In genomic region chr3:44659015-44659414, GRCh38 we compare ENCODE assay signal across 17 cellular contexts. TPM values are rescaled to one million over a fixed set of nuclear protein-coding genes. Genes with fewer than 3 reads are reported as not detected.
DNase-seq lines count a peak whose midpoint lies in the region; ATAC-seq, FAIRE-seq and TF ChIP-seq lines count a peak whose summit lies in the region.
"Had no signal": no experiment of that assay in that cellular context is flagged by ENCODE, and none has a peak within 500 bp of the region (broad histone marks: within the 10 kb centered on the region; RNA-seq: fewer than 3 reads in every experiment).

No MANE protein-coding gene starts in this region.

- H3K27me3 ChIP-seq in HepG2 (ENCODE audit: control insufficient read depth in 1 of 2, insufficient read depth in 2 of 2, low read length in 2 of 2) (no peaks in the 10 kb centered on the region; a peak in 1 of 5 replicates), right lobe of liver (no peaks in the 10 kb centered on the region), PC-3 (ENCODE audit: low read length) (no peaks in the 10 kb centered on the region)
- H3K27me3 ChIP-seq: BLaER1 treated with 17β-estradiol and CSF1 and Interleukin-3, amounts not matched to agents 10 nM and 100 nM had no signal

- peak overlapping the region; percentile 62 for H3K4me3 Mint-ChIP-seq in endothelial cell (ENCODE audit: unreplicated experiment)
- H3K4me3 Mint-ChIP-seq: B cell; CD8-positive, alpha-beta T cell; H9 had no signal

- H3F3A ChIP-seq in PC-3 (ENCODE audit: low read length, unreplicated experiment), result no peaks in the 10 kb centered on the region

- H3K9me3 Mint-ChIP-seq in endothelial cell (ENCODE audit: unreplicated experiment), result no peaks in the 10 kb centered on the region

- peaks cover 64% of the 10 kb centered on the region for H3K36me3 Mint-ChIP-seq in endothelial cell (ENCODE audit: low read depth, unreplicated experiment)

- H3K9me3 ChIP-seq in HepG2 (ENCODE audit: low read length), result no peaks in the 10 kb centered on the region
- peaks cover 0 to 12% (median 5%) of the 10 kb centered on the region in 4 donors for H3K9me3 ChIP-seq in right lobe of liver
- peaks cover 34% of the 10 kb centered on the region for H3K9me3 ChIP-seq in PC-3 (ENCODE audit: low read length)

- TF ChIP-seq EP300 in HepG2 (IDR thresholded peaks at IDR 0.05; ENCODE audit: low read depth in 2 of 2, low read length in 2 of 2) (no peak), HepG2 (CRISPR knock-in tag; IDR thresholded peaks at IDR 0.05; ENCODE audit: borderline replicate concordance) (no peak)

- in situ Hi-C loops in HepG2 (cut with HindIII; ENCODE audit: extremely low pct_ligation_motif_present, low pct_unique_long_range_greater_than_20kb), result no loop called here

- no peak for TF ChIP-seq POLR2A in HepG2 (IDR thresholded peaks at IDR 0.05; ENCODE audit: insufficient read depth in 1 of 2, low read depth in 2 of 2, low read length in 2 of 2)
- no peak for TF ChIP-seq POLR2A in right lobe of liver (IDR thresholded peaks at IDR 0.05)

- H3K4me1 ChIP-seq in HepG2 (ENCODE audit: insufficient read depth, low read length), result no peaks in the 10 kb centered on the region
- H3K4me1 ChIP-seq in right lobe of liver, result no peaks in the 10 kb centered on the region
- H3K4me1 ChIP-seq in PC-3 (ENCODE audit: insufficient read depth, low read length), result no peaks in the 10 kb centered on the region
- H3K4me1 ChIP-seq: BLaER1 treated with 17β-estradiol and CSF1 and Interleukin-3, amounts not matched to agents 10 nM and 100 nM had no signal

- peaks cover 3% of the 10 kb centered on the region for H3K27me3 Mint-ChIP-seq in endothelial cell (ENCODE audit: unreplicated experiment)
- H3K27me3 Mint-ChIP-seq: B cell had no signal

- no peaks in the 10 kb centered on the region for H3K79me2 ChIP-seq in HepG2 (ENCODE audit: insufficient read depth, low read length)
- H3K79me2 ChIP-seq in PC-3 (ENCODE audit: low read length), result peaks cover 10% of the 10 kb centered on the region; the same call in 1 of the 2 replicates

- H3K27ac ChIP-seq in HepG2 (ENCODE audit: extremely low read length, insufficient read depth, low read length) (no peak overlapping the region), right lobe of liver (no peak overlapping the region), PC-3 (ENCODE audit: low read length) (no peak overlapping the region)
- H3K27ac ChIP-seq: BLaER1 treated with 17β-estradiol and CSF1 and Interleukin-3, amounts not matched to agents 10 nM and 100 nM had no signal

- H3K4me3 ChIP-seq in HepG2 (replicated peaks in 1 of 3; ENCODE audit: insufficient read depth in 1 of 3, low read depth in 2 of 3, low read length in 3 of 3), result no peak overlapping the region
- H3K4me3 ChIP-seq in right lobe of liver, result no peak overlapping the region
- H3K4me3 ChIP-seq in PC-3 (ENCODE audit: low read length), result no peak overlapping the region
- H3K4me3 ChIP-seq: BLaER1 treated with 17β-estradiol and CSF1 and Interleukin-3, amounts not matched to agents 10 nM and 100 nM had no signal

- no peak overlapping the region for H2AFZ ChIP-seq in HepG2 (ENCODE audit: low read length)
- no peak overlapping the region for H2AFZ ChIP-seq in PC-3 (ENCODE audit: low read length)

- intact Hi-C loops in HepG2 (cut with micrococcal nuclease; ENCODE audit: unreplicated experiment) (no loop called here), right lobe of liver (cut with DNase I) (no loop called here), PC-3 (cut with micrococcal nuclease) (no loop called here), cardiac septum (cut with DNase I) (no loop called here)

- H3K9ac ChIP-seq in HepG2 (ENCODE audit: insufficient read depth, low read depth, low read length), result no peak overlapping the region
- no peak overlapping the region for H3K9ac ChIP-seq in PC-3 (ENCODE audit: low read length)
- H3K9ac ChIP-seq: BLaER1 treated with 17β-estradiol and CSF1 and Interleukin-3, amounts not matched to agents 10 nM and 100 nM had no signal

- CTCF ChIA-PET in HepG2 (lab: Yijun Ruan, JAX; ENCODE audit: low intra/inter-chr PET ratio, low total read pairs) (no interaction called here), PC-3 (lab: Charles Lee) (no interaction called here)

- DNase-seq in HepG2 (ENCODE audit: low spot score), result peak; percentile 3
- DNase-seq in right lobe of liver, result no peak
- no peak for DNase-seq in PC-3
- DNase-seq in endothelial cell (ENCODE audit: low spot score), result no peak
- DNase-seq in hippocampal formation (lab: John Stamatoyannopoulos, UW), result no peak
- DNase-seq in cardiac septum (ENCODE audit: low spot score), result no peak
- DNase-seq in RCC 7860 (ENCODE audit: low spot score), result no peak
- DNase-seq: CD8-positive, alpha-beta T cell; COR-L47; H9 had no signal

- H3K9me2 ChIP-seq in PC-3 (replicated peaks; ENCODE audit: low read length), result no peaks in the 10 kb centered on the region

- H3K36me3 ChIP-seq in HepG2 (replicated peaks in 1 of 2; ENCODE audit: control insufficient read depth in 1 of 2, insufficient read depth in 2 of 2, low read length in 2 of 2) (no peaks in the 10 kb centered on the region), right lobe of liver (peaks cover 0 to 21% (median 17%) of the 10 kb centered on the region in 4 donors), PC-3 (ENCODE audit: low read depth, low read length) (peaks cover 78% of the 10 kb centered on the region)

- TF ChIP-seq CTCF in HepG2 (CRISPR knock-in tag; IDR thresholded peaks at IDR 0.05), result no peak
- TF ChIP-seq CTCF in right lobe of liver (IDR thresholded peaks at IDR 0.05), result no peak
- TF ChIP-seq CTCF in PC-3 (conservative IDR thresholded peaks at IDR 0.05; ENCODE audit: low read depth, low read length), result no peak
- TF ChIP-seq CTCF in endothelial cell (IDR thresholded peaks at IDR 0.05; ENCODE audit: unreplicated experiment), result no peak

- ATAC-seq in HepG2 (no peak), right lobe of liver (no peak), PC-3 (no peak)
- ATAC-seq: CD8-positive, alpha-beta T cell had no signal

- no peak for TF ChIP-seq RAD21 in HepG2 (CRISPR knock-in tag; IDR thresholded peaks at IDR 0.05)

- POLR2A ChIA-PET in HepG2 (lab: Yijun Ruan, JAX) (no interaction called here), PC-3 (lab: Charles Lee; ENCODE audit: unreplicated experiment) (interaction anchor here (0.7 kb wide), 1 partner anchor 228 kb away, joined by 3 read pairs; no protein-coding TSS in a partner anchor)

- no peaks in the 10 kb centered on the region for H3K4me1 Mint-ChIP-seq in endothelial cell (ENCODE audit: unreplicated experiment)
- H3K4me1 Mint-ChIP-seq: B cell, H9 had no signal

- 42% methylated on average over 7 of the region's 7 CpGs for WGBS in HepG2 (ENCODE audit: low lambda C conversion rate)
- WGBS in right lobe of liver (ENCODE audit: insufficient coverage, low coverage, low lambda C conversion rate, missing lambda C conversion rate), result 91% methylated on average over 7 of the region's 7 CpGs

- no peak overlapping the region for H3K27ac Mint-ChIP-seq in endothelial cell (ENCODE audit: unreplicated experiment)
- H3K27ac Mint-ChIP-seq: B cell; CD8-positive, alpha-beta T cell; H9 had no signal

- H3K4me2 ChIP-seq in HepG2 (ENCODE audit: low read depth, low read length) (no peak overlapping the region), PC-3 (ENCODE audit: low read length) (no peak overlapping the region)
- H3K4me2 ChIP-seq: BLaER1 treated with 17β-estradiol and CSF1 and Interleukin-3, amounts not matched to agents 10 nM and 100 nM had no signal

- BruUV-seq in HepG2 (replicated peaks; lab: Mats Ljungman, UMichigan) (no TSS peak), PC-3 (replicated peaks; lab: Mats Ljungman, UMichigan) (TSS peak; percentile 6)

- no peaks in the 10 kb centered on the region for H4K20me1 ChIP-seq in HepG2 (ENCODE audit: insufficient read depth, low read length)
- no peaks in the 10 kb centered on the region for H4K20me1 ChIP-seq in PC-3 (ENCODE audit: low read length)
- H4K20me1 ChIP-seq: BLaER1 treated with 17β-estradiol and CSF1 and Interleukin-3, amounts not matched to agents 10 nM and 100 nM had no signal

- FAIRE-seq in HepG2 (lab: Jason Lieb, UNC), result no peak
- FAIRE-seq in RCC 7860 (lab: Jason Lieb, UNC), result no peak
- FAIRE-seq: D721Med, G401.6, GM12891, GM19239, H1 had no signal

RNA-seq across cellular contexts. Expression of gene ZNF35, which starts 10.5 kb away (rescaled TPM):
- total RNA-seq in HepG2 (2016; rRNA removed; fragmentation: Illumina TruSeq; extraction: Trizol) (0.22 and 0.62 TPM in 2 replicates), right lobe of liver (1 to 10 TPM; 1.6 to 3.0 (median 2.1) TPM), PC-3 (2014; rRNA removed) (12.0 and 12.4 TPM in 2 replicates), endothelial cell (ENCODE audit: unreplicated experiment) (29.1 TPM), cardiac septum (6.6 TPM)
- 0.18 TPM in 1 of 2 replicates, not detected in the other for total RNA-seq in HepG2 (2016; cell fraction: cytosol; rRNA removed; fragmentation: Illumina TruSeq; extraction: Trizol; ENCODE audit: low read depth)
- total RNA-seq in HepG2 (2016; cell fraction: insoluble cytoplasmic fraction; rRNA removed; fragmentation: Illumina TruSeq; extraction: Trizol), result 0.16 and 0.37 TPM in 2 replicates
- 0.25 and 0.38 TPM in 2 replicates for total RNA-seq in HepG2 (2016; cell fraction: membrane; rRNA removed; fragmentation: Illumina TruSeq; extraction: Trizol)
- 0.68 and 1.1 TPM in 2 replicates for total RNA-seq in HepG2 (2016; cell fraction: nucleus; rRNA removed; fragmentation: Illumina TruSeq; extraction: Trizol)
- polyA plus RNA-seq in HepG2 (2011; rRNA removed), result 0.18 and 0.20 TPM in 2 replicates
- polyA plus RNA-seq in HepG2 (2011; cell fraction: cytosol; rRNA removed), result 0.04 and 0.19 TPM in 2 replicates
- polyA plus RNA-seq in HepG2 (2011; cell fraction: nucleus; rRNA removed), result 0.23 and 0.29 TPM in 2 replicates
- 0.36 and 0.47 TPM in 2 replicates for polyA plus RNA-seq in HepG2 (2012)
- 0.03 and 0.08 TPM in 2 replicates for polyA plus RNA-seq in HepG2 (2016; cell fraction: cytosol; fragmentation: Illumina TruSeq; extraction: Trizol; ENCODE audit: low read depth)
- polyA plus RNA-seq in HepG2 (2016; cell fraction: insoluble cytoplasmic fraction; fragmentation: Illumina TruSeq; extraction: Trizol; ENCODE audit: low read depth), result 0.22 and 0.23 TPM in 2 replicates
- 0.10 and 0.21 TPM in 2 replicates for polyA plus RNA-seq in HepG2 (2016; cell fraction: membrane; fragmentation: Illumina TruSeq; extraction: Trizol; ENCODE audit: low read depth)
- polyA plus RNA-seq in HepG2 (2016; cell fraction: nucleus; fragmentation: Illumina TruSeq; extraction: Trizol; ENCODE audit: insufficient read depth, low read depth), result 0.46 and 0.55 TPM in 2 replicates
- 0.06 and 15.9 TPM in 2 replicates for polyA minus RNA-seq in HepG2 (2011; rRNA and poly(A)+ RNA removed; ENCODE audit: low replicate concordance)
- polyA minus RNA-seq in HepG2 (2011; cell fraction: cytosol; rRNA and poly(A)+ RNA removed), result 0.30 TPM in 1 of 2 replicates, not detected in the other
- polyA minus RNA-seq in HepG2 (2011; cell fraction: nucleus; rRNA and poly(A)+ RNA removed), result 0.64 and 1.2 TPM in 2 replicates

RNA-seq across cellular contexts. Expression of gene ZNF197, which starts 34.2 kb away (rescaled TPM):
- total RNA-seq in HepG2 (2016; rRNA removed; fragmentation: Illumina TruSeq; extraction: Trizol) (6.8 and 9.9 TPM in 2 replicates), right lobe of liver (1 to 10 TPM; 4.4 to 9.5 (median 6.9) TPM), PC-3 (2014; rRNA removed) (9.6 and 10.4 TPM in 2 replicates), endothelial cell (ENCODE audit: unreplicated experiment) (29.6 TPM), cardiac septum (13.6 TPM)
- total RNA-seq in HepG2 (2016; cell fraction: cytosol; rRNA removed; fragmentation: Illumina TruSeq; extraction: Trizol; ENCODE audit: low read depth), result 2.1 and 2.9 TPM in 2 replicates
- total RNA-seq in HepG2 (2016; cell fraction: insoluble cytoplasmic fraction; rRNA removed; fragmentation: Illumina TruSeq; extraction: Trizol), result 7.4 and 9.7 TPM in 2 replicates
- 4.7 and 5.8 TPM in 2 replicates for total RNA-seq in HepG2 (2016; cell fraction: membrane; rRNA removed; fragmentation: Illumina TruSeq; extraction: Trizol)
- 7.5 TPM in 2 replicates for total RNA-seq in HepG2 (2016; cell fraction: nucleus; rRNA removed; fragmentation: Illumina TruSeq; extraction: Trizol)
- polyA plus RNA-seq in HepG2 (2011; rRNA removed), result 1.8 and 2.6 TPM in 2 replicates
- polyA plus RNA-seq in HepG2 (2011; cell fraction: cytosol; rRNA removed), result 1.4 and 1.8 TPM in 2 replicates
- 1.5 and 1.7 TPM in 2 replicates for polyA plus RNA-seq in HepG2 (2011; cell fraction: nucleus; rRNA removed)
- 3.7 and 5.2 TPM in 2 replicates for polyA plus RNA-seq in HepG2 (2012)
- polyA plus RNA-seq in HepG2 (2016; cell fraction: cytosol; fragmentation: Illumina TruSeq; extraction: Trizol; ENCODE audit: low read depth), result 1.1 TPM in 2 replicates
- polyA plus RNA-seq in HepG2 (2016; cell fraction: insoluble cytoplasmic fraction; fragmentation: Illumina TruSeq; extraction: Trizol; ENCODE audit: low read depth), result 7.0 and 8.2 TPM in 2 replicates
- polyA plus RNA-seq in HepG2 (2016; cell fraction: membrane; fragmentation: Illumina TruSeq; extraction: Trizol; ENCODE audit: low read depth), result 1.9 and 2.5 TPM in 2 replicates
- 9.0 and 10.6 TPM in 2 replicates for polyA plus RNA-seq in HepG2 (2016; cell fraction: nucleus; fragmentation: Illumina TruSeq; extraction: Trizol; ENCODE audit: insufficient read depth, low read depth)
- polyA minus RNA-seq in HepG2 (2011; rRNA and poly(A)+ RNA removed; ENCODE audit: low replicate concordance), result 6.0 and 12.2 TPM in 2 replicates
- polyA minus RNA-seq in HepG2 (2011; cell fraction: cytosol; rRNA and poly(A)+ RNA removed), result 2.5 and 3.8 TPM in 2 replicates
- 7.9 and 9.7 TPM in 2 replicates for polyA minus RNA-seq in HepG2 (2011; cell fraction: nucleus; rRNA and poly(A)+ RNA removed)

RNA-seq across cellular contexts. Expression of gene ZNF502, which starts 53.4 kb away (rescaled TPM):
- not detected in 2 replicates for total RNA-seq in HepG2 (2016; rRNA removed; fragmentation: Illumina TruSeq; extraction: Trizol)
- not detected in 2 replicates for total RNA-seq in HepG2 (2016; cell fraction: cytosol; rRNA removed; fragmentation: Illumina TruSeq; extraction: Trizol; ENCODE audit: low read depth)
- not detected in 2 replicates for total RNA-seq in HepG2 (2016; cell fraction: insoluble cytoplasmic fraction; rRNA removed; fragmentation: Illumina TruSeq; extraction: Trizol)
- not detected in 2 replicates for total RNA-seq in HepG2 (2016; cell fraction: membrane; rRNA removed; fragmentation: Illumina TruSeq; extraction: Trizol)
- total RNA-seq in HepG2 (2016; cell fraction: nucleus; rRNA removed; fragmentation: Illumina TruSeq; extraction: Trizol), result not detected in 2 replicates
- not detected in 2 replicates for polyA plus RNA-seq in HepG2 (2011; rRNA removed)
- polyA plus RNA-seq in HepG2 (2011; cell fraction: cytosol; rRNA removed), result not detected in 2 replicates
- not detected in 2 replicates for polyA plus RNA-seq in HepG2 (2011; cell fraction: nucleus; rRNA removed)
- polyA plus RNA-seq in HepG2 (2012), result not detected in 2 replicates
- not detected in 2 replicates for polyA plus RNA-seq in HepG2 (2016; cell fraction: cytosol; fragmentation: Illumina TruSeq; extraction: Trizol; ENCODE audit: low read depth)
- polyA plus RNA-seq in HepG2 (2016; cell fraction: insoluble cytoplasmic fraction; fragmentation: Illumina TruSeq; extraction: Trizol; ENCODE audit: low read depth), result not detected in 2 replicates
- polyA plus RNA-seq in HepG2 (2016; cell fraction: membrane; fragmentation: Illumina TruSeq; extraction: Trizol; ENCODE audit: low read depth), result not detected in 2 replicates
- polyA plus RNA-seq in HepG2 (2016; cell fraction: nucleus; fragmentation: Illumina TruSeq; extraction: Trizol; ENCODE audit: insufficient read depth, low read depth), result not detected in 2 replicates
- not detected in 2 replicates for polyA minus RNA-seq in HepG2 (2011; rRNA and poly(A)+ RNA removed; ENCODE audit: low replicate concordance)
- polyA minus RNA-seq in HepG2 (2011; cell fraction: cytosol; rRNA and poly(A)+ RNA removed), result not detected in 2 replicates
- polyA minus RNA-seq in HepG2 (2011; cell fraction: nucleus; rRNA and poly(A)+ RNA removed), result not detected in 2 replicates
- 1 to 10 TPM in 4 of 6 experiments, under 1 TPM in 2; 0.50 to 1.7 (median 1.1) TPM for total RNA-seq in right lobe of liver
- not detected in 2 replicates for total RNA-seq in PC-3 (2014; rRNA removed)
- total RNA-seq in endothelial cell (ENCODE audit: unreplicated experiment), result 2.6 TPM
- total RNA-seq in cardiac septum, result 3.9 TPM
- total RNA-seq: H9 had no signal
